8 cellular contexts compared by ENCODE assay signal in the genomic region with DNA sequence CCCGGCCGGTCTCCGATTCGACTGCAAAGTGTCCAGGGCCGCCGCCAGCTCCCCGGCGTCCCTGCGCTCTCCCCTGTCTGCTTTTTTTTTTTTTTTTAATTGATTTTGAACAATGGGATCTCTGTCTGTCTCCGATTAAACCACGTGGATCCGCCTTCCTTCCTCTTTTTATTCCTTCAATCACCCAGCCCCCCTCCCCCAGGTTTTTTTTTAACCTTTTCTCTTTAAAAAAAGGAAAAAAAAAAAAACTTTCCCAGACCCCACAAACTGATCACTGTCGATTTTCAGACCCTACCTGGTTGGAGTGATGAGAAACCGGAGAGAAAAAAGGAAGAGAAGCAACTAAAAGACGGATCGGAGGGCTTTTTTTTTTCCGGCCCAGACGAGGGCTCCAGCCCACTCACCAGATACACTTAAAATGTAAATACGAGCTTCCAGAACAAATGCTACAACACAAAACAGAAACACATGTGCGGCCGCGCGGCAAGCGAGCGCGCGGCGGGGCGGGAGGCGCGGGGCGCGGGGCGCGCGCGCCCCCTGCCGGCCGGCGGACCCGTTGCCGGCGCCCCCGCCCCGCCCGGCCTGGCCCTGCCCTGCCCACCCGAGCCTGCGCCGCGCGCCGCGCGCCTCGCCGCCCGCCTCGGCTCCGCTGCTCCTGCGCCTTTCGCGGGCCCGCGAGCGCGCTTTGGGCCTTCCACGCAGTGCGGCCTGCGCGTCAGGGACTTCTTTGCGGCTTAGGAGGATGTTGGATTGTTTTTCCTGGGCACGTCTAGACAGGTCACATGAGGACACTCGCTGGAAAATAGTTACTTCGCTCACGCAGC. TPM values are rescaled to one million over a fixed set of nuclear protein-coding genes. Genes with fewer than 3 reads are reported as not detected.
A peak's percentile ranks its signal among the peaks of the same experiment; 100 is the strongest.
DNase-seq lines count a peak whose midpoint lies in the region; ATAC-seq and TF ChIP-seq lines count a peak whose summit lies in the region.

Gene RCC2 (minus strand): TSS at position 428 of the 824 bp plus-strand sequence. CDS start 1,163 bp downstream, outside the sequence.

- peak; percentile 34 for ATAC-seq in GM18907 (IDR thresholded peaks at IDR 0.05; ENCODE audit: unreplicated experiment)

- DNase-seq in AG09309 (ENCODE audit: low read depth) (peak; percentile 40), HPDE6-E6E7 (ENCODE audit: extremely low spot score) (peak; percentile 49), NOMO-1 treated with DMSO at 0.1 percent for 48 hours (lab: John Stamatoyannopoulos, UW; ENCODE audit: unreplicated experiment) (peak; percentile 76), activated T-cell treated with anti-CD3 and anti-CD28 coated beads for 1 hour (ENCODE audit: low read depth) (peak; percentile 64), epithelial cell of esophagus (ENCODE audit: low read depth) (peak; percentile 91)
- peak; percentile 55 to 56 for DNase-seq in stimulated activated CD8-positive, alpha-beta memory T cell treated with anti-CD3 and anti-CD28 coated beads, Interleukin-2, amount 100 ng/mL, for 48 hours (ENCODE audit: low read depth in 2 of 2)

- H3K4me3 ChIP-seq in AG09309 (ENCODE audit: control insufficient read depth, low read depth, low read length) (peak within 1 kb of the TSS; percentile 99), epithelial cell of esophagus (ENCODE audit: low read length) (peak within 1 kb of the TSS; percentile 76), mononuclear cell (ENCODE audit: low read length) (peak within 1 kb of the TSS; percentile 90)

- H3K4me1 ChIP-seq in mononuclear cell (ENCODE audit: insufficient read depth, low read length): peaks cover 48% of the 10 kb centered on the region

- no peaks in the 10 kb centered on the region for H3K9me3 ChIP-seq in mononuclear cell (ENCODE audit: low read depth, low read length)

- TF ChIP-seq CTCF in AG09309 (IDR thresholded peaks at IDR 0.05; ENCODE audit: control insufficient read depth, insufficient read depth, low read depth, low read length, missing control alignments): no peak
- no peak for TF ChIP-seq CTCF in epithelial cell of esophagus (IDR thresholded peaks at IDR 0.05; ENCODE audit: insufficient read depth, low read depth, low read length, missing control alignments)

- no peaks in the 10 kb centered on the region for H3K27me3 ChIP-seq in mononuclear cell (ENCODE audit: insufficient read depth, low read length)

RNA-seq across cellular contexts. Expression of gene RCC2, which starts in this region (rescaled TPM):
- 34.6 TPM for total RNA-seq in mononuclear cell

Comparison
In these comparisons a context has a peak if more than half of its experiments do, and no peak if none do; other contexts are left out.
1. Peak in every context shown above with its lines: DNase-seq, ATAC-seq and H3K4me3 ChIP-seq.
2. DNase-seq: peak in every context shown above with its lines; median percentile 91 in epithelial cell of esophagus; 76 in NOMO-1 treated with DMSO at 0.1 percent for 48 hours; 64 in activated T-cell treated with anti-CD3 and anti-CD28 coated beads for 1 hour; 56 in stimulated activated CD8-positive, alpha-beta memory T cell treated with anti-CD3 and anti-CD28 coated beads, Interleukin-2, amount 100 ng/mL, for 48 hours; 49 in HPDE6-E6E7; 40 in AG09309.